In genomic region chr14:97353102-97353501, GRCh38 we compare ENCODE assay signal across 1 cellular context.
TF ChIP-seq lines count a peak whose summit lies in the region.

No MANE protein-coding gene starts in this region.

TF ChIP-seq in GM12878, 131 proteins besides CTCF, POLR2A, EP300 and RAD21 (continued from another document):
- TF ChIP-seq PKNOX1 (IDR thresholded peaks at IDR 0.05) (0 out of 2 replicates have a peak, but pooled peaks have one; percentile 11), FOXK2 (IDR thresholded peaks at IDR 0.05) (no peak), RBBP5 (conservative IDR thresholded peaks at IDR 0.05) (no peak), PML (IDR thresholded peaks at IDR 0.05; ENCODE audit: low read length) (no peak), IKZF2 (IDR thresholded peaks at IDR 0.05) (peak in 1 of 2 experiments; percentile 33; a peak in 1 of 4 replicates), TCF3 (IDR thresholded peaks at IDR 0.05; ENCODE audit: borderline replicate concordance, insufficient read depth, low read depth, low read length) (no peak), ELK1 (IDR thresholded peaks at IDR 0.05; ENCODE audit: low read depth, low read length) (no peak), TCF12 (IDR thresholded peaks at IDR 0.05; ENCODE audit: low read depth, low read length) (0 out of 2 replicates have a peak, but pooled peaks have one; percentile 17), STAT1 (conservative IDR thresholded peaks at IDR 0.05) (no peak), SREBF2 (IDR thresholded peaks at IDR 0.05; ENCODE audit: low read length) (no peak), ATF7 (IDR thresholded peaks at IDR 0.05; ENCODE audit: low read depth) (0 out of 2 replicates have a peak, but pooled peaks have one; percentile 17), EZH2 (IDR thresholded peaks at IDR 0.05; ENCODE audit: borderline replicate concordance, control insufficient read depth, low read depth, low read length) (no peak), IKZF1 (conservative IDR thresholded peaks at IDR 0.05) (peak; percentile 49), CBFB (IDR thresholded peaks at IDR 0.05; ENCODE audit: low read depth) (0 out of 2 replicates have a peak, but pooled peaks have one; percentile 23), ETV6 (conservative IDR thresholded peaks at IDR 0.05 in 1 of 2, IDR thresholded peaks at IDR 0.05 in 1 of 2; ENCODE audit: borderline replicate concordance in 1 of 2, low read depth in 1 of 2) (no peak), IRF3 (IDR thresholded peaks at IDR 0.05) (no peak), RELA (IDR thresholded peaks at IDR 0.05; ENCODE audit: borderline replicate concordance, partially characterized antibody) (no peak)
